ENCODE assay signal across 1 cellular context in genomic region chr6:31615748-31616147, GRCh38.
A peak's percentile ranks its signal among the peaks of the same experiment; 100 is the strongest.
TF ChIP-seq lines count a peak whose summit lies in the region.

No MANE protein-coding gene starts in this region.

TF ChIP-seq in GM12878, 131 proteins besides CTCF, POLR2A, EP300 and RAD21:
- TF ChIP-seq MLLT1 (IDR thresholded peaks at IDR 0.05): peak; percentile 28
- peak; percentile 32; the same call in 1 of the 2 replicates for TF ChIP-seq CREB1 (IDR thresholded peaks at IDR 0.05; ENCODE audit: low read depth)
- TF ChIP-seq YY1 (IDR thresholded peaks at IDR 0.05; ENCODE audit: low read depth, low read length): 0 out of 2 replicates have a peak, but pooled peaks have one; percentile 29
- TF ChIP-seq IKZF2 (IDR thresholded peaks at IDR 0.05): peak in 1 of 2 experiments; percentile 60; a peak in 3 of 4 replicates
- TF ChIP-seq SPI1 (IDR thresholded peaks at IDR 0.05; ENCODE audit: borderline replicate concordance, insufficient read depth, low read depth, low read length): peak; percentile 70
- TF ChIP-seq RELB (IDR thresholded peaks at IDR 0.05; ENCODE audit: low read depth): 0 out of 2 replicates have a peak, but pooled peaks have one; percentile 24
- TF ChIP-seq EGR1 (IDR thresholded peaks at IDR 0.05; ENCODE audit: borderline replicate concordance in 1 of 2, low read depth in 2 of 2, low read length in 2 of 2): no peak; a peak in 1 of 3 replicates
- TF ChIP-seq TAF1 (IDR thresholded peaks at IDR 0.05; ENCODE audit: borderline replicate concordance, low read depth, low read length): 0 out of 2 replicates have a peak, but pooled peaks have one; percentile 13
- no peak for TF ChIP-seq BACH1 (IDR thresholded peaks at IDR 0.05; ENCODE audit: borderline replicate concordance)
- no peak for TF ChIP-seq CBX5 (IDR thresholded peaks at IDR 0.05; ENCODE audit: low read depth)
- no peak for TF ChIP-seq LARP7 (IDR thresholded peaks at IDR 0.05)
- no peak for TF ChIP-seq NR2C2 (IDR thresholded peaks at IDR 0.05; ENCODE audit: borderline replicate concordance, control insufficient read depth, insufficient read length, low read depth)
- TF ChIP-seq CHD2 (IDR thresholded peaks at IDR 0.05; ENCODE audit: borderline replicate concordance, low read depth, low read length): 0 out of 2 replicates have a peak, but pooled peaks have one; percentile 50
- TF ChIP-seq PAX8 (IDR thresholded peaks at IDR 0.05): no peak
- 0 out of 2 replicates have a peak, but pooled peaks have one; percentile 17 for TF ChIP-seq SREBF1 (IDR thresholded peaks at IDR 0.05; ENCODE audit: low read length)
- TF ChIP-seq SP1 (IDR thresholded peaks at IDR 0.05; ENCODE audit: low read depth, low read length): peak; percentile 35
- peak; percentile 50 for TF ChIP-seq NBN (IDR thresholded peaks at IDR 0.05)
- peak; percentile 40; the same call in 1 of the 2 replicates for TF ChIP-seq ATF7 (IDR thresholded peaks at IDR 0.05; ENCODE audit: low read depth)
- TF ChIP-seq EED (IDR thresholded peaks at IDR 0.05; ENCODE audit: low read depth): peak; percentile 60; the same call in 1 of the 2 replicates
- TF ChIP-seq IKZF1 (conservative IDR thresholded peaks at IDR 0.05): peak; percentile 37
- TF ChIP-seq HSF1 (IDR thresholded peaks at IDR 0.05; ENCODE audit: low read depth, low read length): no peak
- TF ChIP-seq RUNX3 (IDR thresholded peaks at IDR 0.05; ENCODE audit: low read length): peak; percentile 61
